ENCODE assay signal across 8 cellular contexts in genomic region chr14:68791078-68791983, GRCh38. TPM values are rescaled to one million over a fixed set of nuclear protein-coding genes. Genes with fewer than 3 reads are reported as not detected.
DNase-seq lines count a peak whose midpoint lies in the region; ATAC-seq and TF ChIP-seq lines count a peak whose summit lies in the region.

No MANE protein-coding gene starts in this region.

- H3K27me3 Mint-ChIP-seq in activated T-cell treated with anti-CD3 and anti-CD28 coated beads, Interleukin-2, amount 50 U/mL, for 72 hours (ENCODE audit: low read depth), result no peaks in the 10 kb centered on the region

- TF ChIP-seq POLR2A in GM19099 (IDR thresholded peaks at IDR 0.05; ENCODE audit: extremely low read depth, insufficient read length, low read depth), result peak; percentile 7

- DNase-seq in activated T-cell treated with anti-CD3 and anti-CD28 coated beads, Interleukin-2, amount 50 U/mL, for 72 hours, result peak; percentile 31 to 44
- DNase-seq in right atrium auricular region (ENCODE audit: low spot score) (peak; percentile 51), skeletal muscle cell (ENCODE audit: low read depth) (no peak), NOMO-1 treated with dmso at 0.1 percent for 144 hours (lab: John Stamatoyannopoulos, UW; ENCODE audit: unreplicated experiment) (no peak), GM19238 (ENCODE audit: insufficient read length, low spot score) (no peak), GM20000 (ENCODE audit: low spot score) (no peak)

- H3K4me3 Mint-ChIP-seq in activated T-cell treated with anti-CD3 and anti-CD28 coated beads, Interleukin-2, amount 50 U/mL, for 72 hours, result peak overlapping the region; percentile 91 to 96

- no peak for ATAC-seq in activated T-cell treated with anti-CD3 and anti-CD28 coated beads, Interleukin-2, amount 50 U/mL, for 72 hours (replicated peaks in 1 of 2)

- peaks cover 0 to 43% of the 10 kb centered on the region in 2 donors for H3K4me1 ChIP-seq in right atrium auricular region

- peaks cover 32 to 39% of the 10 kb centered on the region in 2 donors for H3K36me3 Mint-ChIP-seq in activated T-cell treated with anti-CD3 and anti-CD28 coated beads, Interleukin-2, amount 50 U/mL, for 72 hours (ENCODE audit: insufficient read depth in 2 of 2)

- H3K4me3 ChIP-seq in right atrium auricular region, result peak overlapping the region; percentile 83 to 94
- H3K4me3 ChIP-seq in skeletal muscle cell (ENCODE audit: low read depth, low read length), result peak overlapping the region; percentile 99

- H3K9me3 Mint-ChIP-seq in activated T-cell treated with anti-CD3 and anti-CD28 coated beads, Interleukin-2, amount 50 U/mL, for 72 hours, result no peaks in the 10 kb centered on the region

- H3K9me3 ChIP-seq in right atrium auricular region, result no peaks in the 10 kb centered on the region

- TF ChIP-seq CTCF in 22Rv1 (IDR thresholded peaks at IDR 0.05) (no peak), right atrium auricular region (IDR thresholded peaks at IDR 0.05) (no peak), GM20000 (IDR thresholded peaks at IDR 0.05; ENCODE audit: extremely low read depth, missing control alignments) (no peak)

- peaks cover 52% of the 10 kb centered on the region for H3K36me3 ChIP-seq in right atrium auricular region

- H3K27ac Mint-ChIP-seq in activated T-cell treated with anti-CD3 and anti-CD28 coated beads, Interleukin-2, amount 50 U/mL, for 72 hours, result peak overlapping the region; percentile 86

- H3K27ac ChIP-seq in 22Rv1 (peak overlapping the region; percentile 99), right atrium auricular region (peak overlapping the region; percentile 100)

- no peaks in the 10 kb centered on the region for H3K27me3 ChIP-seq in right atrium auricular region

- peaks cover 52% of the 10 kb centered on the region for H3K4me1 Mint-ChIP-seq in activated T-cell treated with anti-CD3 and anti-CD28 coated beads, Interleukin-2, amount 50 U/mL, for 72 hours (ENCODE audit: low read depth)

RNA-seq across cellular contexts. Expression of gene ZFP36L1, which starts 1.5 kb away (rescaled TPM):
- total RNA-seq in activated T-cell treated with anti-CD3 and anti-CD28 coated beads, Interleukin-2, amount 50 U/mL, for 72 hours, result 10 to 100 TPM; 95.0 TPM
- 100 to 1,000 TPM in 1 of 2 donors, 10 to 100 TPM in 1; 66.6 to 276 TPM for total RNA-seq in right atrium auricular region

Comparison
In these comparisons a context has a peak if more than half of its experiments do, and no peak if none do; other contexts are left out.
1. DNase-seq: peak in activated T-cell treated with anti-CD3 and anti-CD28 coated beads, Interleukin-2, amount 50 U/mL, for 72 hours (2 of 2) and right atrium auricular region (single experiment); none in skeletal muscle cell (single experiment), NOMO-1 treated with dmso at 0.1 percent for 144 hours (single experiment), GM19238 (single experiment) and GM20000 (single experiment).